Comparison of ENCODE assay signal across 18 cellular contexts in the genomic region with DNA sequence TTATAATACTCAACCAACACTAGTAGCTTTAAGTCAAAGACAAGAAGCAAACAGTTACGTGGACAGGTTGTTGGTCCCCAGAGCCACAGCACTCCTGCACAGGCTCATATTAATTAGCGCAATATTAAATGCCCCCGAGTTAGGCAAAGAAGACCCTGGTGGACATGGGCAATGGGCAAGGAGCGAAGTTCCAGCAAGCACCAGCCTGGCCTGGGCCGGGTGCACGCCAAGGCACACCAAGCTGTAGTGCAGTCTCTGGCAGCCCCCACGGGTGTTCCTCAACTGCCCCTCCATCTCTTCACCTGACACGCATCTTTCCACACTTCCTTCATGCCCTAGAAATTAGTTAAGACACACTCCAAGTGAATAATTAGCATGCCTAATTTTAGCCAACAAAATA. TPM values are rescaled to one million over a fixed set of nuclear protein-coding genes. Genes with fewer than 3 reads are reported as not detected.
DNase-seq lines count a peak whose midpoint lies in the region; ATAC-seq and TF ChIP-seq lines count a peak whose summit lies in the region.
"Had no signal": no experiment of that assay in that cellular context is flagged by ENCODE, and none has a peak within 500 bp of the region (broad histone marks: within the 10 kb centered on the region; RNA-seq: fewer than 3 reads in every experiment).

No MANE protein-coding gene starts in this region.

- no peak for TF ChIP-seq EP300 in esophagus muscularis mucosa (IDR thresholded peaks at IDR 0.05)
- TF ChIP-seq EP300 in transverse colon (IDR thresholded peaks at IDR 0.05; ENCODE audit: low read depth), result no peak

- no peak overlapping the region for H3K14ac ChIP-seq in neuronal stem cell (ENCODE audit: low read length)

- no peak overlapping the region for H2AK5ac ChIP-seq in neuronal stem cell (ENCODE audit: low read depth, low read length)

- H4K8ac ChIP-seq in neuronal stem cell (ENCODE audit: low read depth, low read length), result no peak overlapping the region

- in situ Hi-C loops in transverse colon (cut with MboI; ENCODE audit: low pct_ligation_motif_present in 1 of 4, low pct_unique_long_range_greater_than_20kb in 1 of 4, low sequenced_read_pairs in 3 of 4), result no loop called here

- intact Hi-C loops in right cardiac atrium (cut with DNase I), result no loop called here
- intact Hi-C loops in Right ventricle myocardium superior (cut with DNase I), result no loop called here
- intact Hi-C loops in esophagus muscularis mucosa (cut with DNase I), result no loop called here
- intact Hi-C loops in transverse colon (cut with DNase I; ENCODE audit: low total_unique reads), result no loop called here
- intact Hi-C loops in uterus (cut with DNase I; ENCODE audit: low total_unique reads), result no loop called here

- H3K9me3 ChIP-seq in right cardiac atrium (ENCODE audit: control insufficient read depth, low read length) (no peaks in the 10 kb centered on the region), esophagus muscularis mucosa (no peaks in the 10 kb centered on the region), neuronal stem cell (replicated peaks in 1 of 2; ENCODE audit: control insufficient read depth in 2 of 2, insufficient read depth in 1 of 2, low read depth in 1 of 2, low read length in 2 of 2) (peaks cover 0 to 15% of the 10 kb centered on the region in 2 donors), transverse colon (no peaks in the 10 kb centered on the region), uterus (no peaks in the 10 kb centered on the region)

- WGBS in right cardiac atrium, result 80% methylated on average over 8 of the region's 8 CpGs
- WGBS in esophagus muscularis mucosa, result 59% methylated on average over 8 of the region's 8 CpGs
- WGBS in neuronal stem cell (ENCODE audit: extremely low coverage in 2 of 2, insufficient read length in 2 of 2, insufficient replicate concordance in 1 of 2), 2 donors, result no CpG with 5 or more reads among the region's 8 CpGs
- WGBS in transverse colon (ENCODE audit: low coverage in 1 of 2), 2 donors, result 80 to 94% methylated on average over 4 to 8 of the region's 8 CpGs

- H2BK12ac ChIP-seq in neuronal stem cell (ENCODE audit: low read length), result no peak overlapping the region

- H3K27me3 ChIP-seq in right cardiac atrium (ENCODE audit: control insufficient read depth, insufficient read depth) (no peaks in the 10 kb centered on the region), esophagus muscularis mucosa (no peaks in the 10 kb centered on the region), neuronal stem cell (ENCODE audit: control insufficient read depth in 3 of 3, insufficient read depth in 3 of 3, low read depth in 1 of 3, low read length in 3 of 3) (no peaks in the 10 kb centered on the region), transverse colon (no peaks in the 10 kb centered on the region), uterus (no peaks in the 10 kb centered on the region)

- no peak for TF ChIP-seq POLR2A in esophagus muscularis mucosa (IDR thresholded peaks at IDR 0.05; ENCODE audit: low read depth)
- TF ChIP-seq POLR2A in transverse colon (IDR thresholded peaks at IDR 0.05), result no peak
- no peak for TF ChIP-seq POLR2A in uterus (IDR thresholded peaks at IDR 0.05)

- H2BK120ac ChIP-seq in neuronal stem cell (ENCODE audit: low read depth, low read length), result no peak overlapping the region

- ATAC-seq in right cardiac atrium (no peak), Right ventricle myocardium superior (ENCODE audit: poor library complexity) (no peak), HG03342 (IDR thresholded peaks at IDR 0.05; ENCODE audit: unreplicated experiment) (no peak)
- ATAC-seq: GM23338, HCT116, K562 had no signal

- H3K79me1 ChIP-seq in neuronal stem cell (ENCODE audit: low read depth, low read length), result peaks cover 4% of the 10 kb centered on the region

- H3K4me3 ChIP-seq in right cardiac atrium (ENCODE audit: low read length), result no peak overlapping the region
- peak overlapping the region in 1 of 4 donors; percentile 4 for H3K4me3 ChIP-seq in esophagus muscularis mucosa
- H3K4me3 ChIP-seq in neuronal stem cell (ENCODE audit: low read length in 2 of 2), result no peak overlapping the region
- no peak overlapping the region for H3K4me3 ChIP-seq in transverse colon
- H3K4me3 ChIP-seq in uterus, result no peak overlapping the region
- H3K4me3 ChIP-seq: GM23338, K562 had no signal

- H2BK5ac ChIP-seq in neuronal stem cell (ENCODE audit: low read length), result no peak overlapping the region

- DNase-seq in right cardiac atrium (no peak), Right ventricle myocardium superior (no peak), esophagus muscularis mucosa (ENCODE audit: extremely low spot score) (no peak), neuronal stem cell (ENCODE audit: low spot score) (no peak), transverse colon (no peak), nucleus accumbens (lab: John Stamatoyannopoulos, UW) (no peak), uterus (no peak)
- DNase-seq: DMS 273 treated with DMSO at 0.1 percent for 48 hours, GF-D8, NCI-H1417 treated with DMSO at 0.1 percent for 48 hours, NCI-H2029, NCI-H2171, NCI-H774 had no signal

- peaks cover 17% of the 10 kb centered on the region for H3K4me1 ChIP-seq in right cardiac atrium (ENCODE audit: control insufficient read depth, insufficient read depth, low read length)
- H3K4me1 ChIP-seq in esophagus muscularis mucosa, result peaks cover 45 to 73% (median 69%) of the 10 kb centered on the region in 4 donors
- peaks cover 19 to 23% of the 10 kb centered on the region in 2 donors for H3K4me1 ChIP-seq in neuronal stem cell (ENCODE audit: control insufficient read depth in 2 of 2, insufficient read depth in 1 of 2, low read depth in 1 of 2, low read length in 2 of 2)
- H3K4me1 ChIP-seq in transverse colon, result peaks cover 30 to 85% (median 55%) of the 10 kb centered on the region in 4 donors
- peaks cover 0 to 16% of the 10 kb centered on the region in 2 donors for H3K4me1 ChIP-seq in uterus

- no peak overlapping the region for H3K4ac ChIP-seq in neuronal stem cell (ENCODE audit: low read length)

- H3K36me3 ChIP-seq in esophagus muscularis mucosa (peaks cover under 1 to 23% (median 11%) of the 10 kb centered on the region in 4 donors), neuronal stem cell (replicated peaks in 1 of 2; ENCODE audit: control insufficient read depth in 2 of 2, insufficient read depth in 2 of 2, low read length in 2 of 2) (peaks cover 28 to 77% of the 10 kb centered on the region in 2 donors), transverse colon (no peaks in the 10 kb centered on the region), uterus (no peaks in the 10 kb centered on the region)

- H3K18ac ChIP-seq in neuronal stem cell (ENCODE audit: low read length), result no peak overlapping the region

- no peak overlapping the region for H3K4me2 ChIP-seq in neuronal stem cell (ENCODE audit: insufficient read depth, low read length, poor library complexity, severe bottlenecking)

- TF ChIP-seq CTCF in esophagus muscularis mucosa (IDR thresholded peaks at IDR 0.05) (no peak), transverse colon (IDR thresholded peaks at IDR 0.05) (no peak), uterus (IDR thresholded peaks at IDR 0.05) (no peak)

- no peak overlapping the region for H4K91ac ChIP-seq in neuronal stem cell (ENCODE audit: low read depth, low read length, poor library complexity)

- H2BK15ac ChIP-seq in neuronal stem cell (ENCODE audit: low read length), result no peak overlapping the region

- H3K23ac ChIP-seq in neuronal stem cell (ENCODE audit: low read depth, low read length, poor library complexity), result no peak overlapping the region

- no peak overlapping the region for H3K9ac ChIP-seq in neuronal stem cell (ENCODE audit: low read depth, low read length, poor library complexity)

- H2AFZ ChIP-seq in neuronal stem cell (ENCODE audit: low read length), result no peak overlapping the region
- H2AFZ ChIP-seq: GM23338 had no signal

- H3K27ac ChIP-seq in right cardiac atrium (ENCODE audit: low read length), result peak overlapping the region; percentile 34
- H3K27ac ChIP-seq in esophagus muscularis mucosa (replicated peaks in 1 of 4), result peak overlapping the region; percentile 68 to 79 (median 78)
- peak overlapping the region; percentile 14 for H3K27ac ChIP-seq in neuronal stem cell (replicated peaks; ENCODE audit: low read length)
- H3K27ac ChIP-seq in transverse colon, result peak overlapping the region; percentile 59 to 79 (median 68)
- peak overlapping the region in 1 of 2 donors; percentile 44 for H3K27ac ChIP-seq in uterus
- H3K27ac ChIP-seq: C4-2B had no signal

RNA-seq across cellular contexts. Expression of a gene that starts 20.1 kb away (rescaled TPM):
- total RNA-seq in right cardiac atrium (10 to 100 TPM; 76.7 to 95.2 (median 82.9) TPM), Right ventricle myocardium superior (48.0 TPM), esophagus muscularis mucosa (100 to 1,000 TPM; 145 to 244 (median 200) TPM), transverse colon (100 to 1,000 TPM; 321 to 477 (median 380) TPM), uterus (100 to 1,000 TPM in 1 of 4 donors, 10 to 100 TPM in 3; 11.5 to 245 (median 52.5) TPM)
- polyA plus RNA-seq in right cardiac atrium, result 29.7 TPM
- 52.9 TPM for polyA plus RNA-seq in neuronal stem cell (2013, experiment 1 of 2)
- polyA plus RNA-seq in neuronal stem cell (2013, experiment 2 of 2), result 54.3 TPM
